ENCODE assay signal across 15 cellular contexts in the genomic region with DNA sequence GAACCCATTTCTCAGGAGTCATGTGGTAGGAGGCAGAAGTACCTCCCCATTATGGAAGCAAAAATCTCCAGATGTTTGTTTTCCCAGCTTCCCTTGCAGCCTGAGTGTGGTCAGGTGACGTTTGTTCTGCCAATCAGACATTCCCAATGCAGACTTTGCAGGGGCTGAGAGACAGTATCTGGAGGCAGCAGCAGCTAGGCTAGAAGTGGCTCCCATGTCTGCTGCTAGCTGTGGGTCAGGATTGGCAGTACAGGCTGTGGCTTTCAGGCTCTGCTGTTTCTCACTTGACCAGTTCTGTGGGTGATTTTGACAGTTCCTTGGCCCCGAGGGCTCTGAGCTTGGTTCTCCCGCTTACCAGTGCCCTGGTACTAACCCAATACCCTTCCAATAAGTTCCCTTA.
"Had no signal": no experiment of that assay in that cellular context is flagged by ENCODE, and none has a peak within 500 bp of the region (broad histone marks: within the 10 kb centered on the region; RNA-seq: fewer than 3 reads in every experiment).

No MANE protein-coding gene starts in this region.

- H3K4me3 Mint-ChIP-seq: activated CD4-positive, alpha-beta memory T cell treated with anti-CD3 and anti-CD28 coated beads for 36 hours; activated naive CD4-positive, alpha-beta T cell treated with anti-CD3 and anti-CD28 coated beads, Interleukin-2, amount 50 U/mL, for 24 hours; activated T-cell treated with anti-CD3 and anti-CD28 coated beads, Interleukin-2, amount 50 U/mL, for 4 hours; endodermal cell; stimulated activated naive CD8-positive, alpha-beta T cell treated with anti-CD3 and anti-CD28 coated beads, Interleukin-15, amount 100 ng/mL, for 72 hours; T-cell had no signal

- H3K36me3 Mint-ChIP-seq: activated naive CD4-positive, alpha-beta T cell treated with anti-CD3 and anti-CD28 coated beads, Interleukin-2, amount 50 U/mL, for 24 hours had no signal

- H3K4me3 ChIP-seq: adrenal gland, hepatocyte, ovary had no signal

- H3K9me3 ChIP-seq: adrenal gland, ovary had no signal

- H3K27me3 ChIP-seq: hepatocyte, ovary had no signal

- H3K4me1 ChIP-seq: adrenal gland had no signal

- H3K27ac ChIP-seq: adrenal gland, hepatocyte, ovary had no signal

- H3K36me3 ChIP-seq: adrenal gland, ovary had no signal

- H3K4me1 Mint-ChIP-seq: activated naive CD4-positive, alpha-beta T cell treated with anti-CD3 and anti-CD28 coated beads, Interleukin-2, amount 50 U/mL, for 24 hours; T-cell had no signal

- ATAC-seq: activated T-cell treated with anti-CD3 and anti-CD28 coated beads, Interleukin-2, amount 50 U/mL, for 4 hours; stimulated activated naive CD8-positive, alpha-beta T cell treated with anti-CD3 and anti-CD28 coated beads, Interleukin-15, amount 100 ng/mL, for 72 hours; T-cell had no signal

- DNase-seq: activated CD4-positive, alpha-beta memory T cell treated with anti-CD3 and anti-CD28 coated beads for 36 hours; activated CD4-positive, alpha-beta T cell treated with anti-CD3 and anti-CD28 coated beads for 1 hour; activated effector memory CD4-positive, alpha-beta T cell treated with Interleukin-2 at 50 U/mL for 16 hours; activated T-cell treated with anti-CD3 and anti-CD28 coated beads, Interleukin-2, amount 50 U/mL, for 4 hours; endodermal cell; erythroblast; kidney; ovary; stimulated activated CD4-positive, alpha-beta T cell treated with anti-CD3 and anti-CD28 coated beads, Interleukin-1b, Interleukin-23, amount 100 ng/mL, for 48 hours; stimulated activated naive CD8-positive, alpha-beta T cell treated with anti-CD3 and anti-CD28 coated beads, Interleukin-15, amount 100 ng/mL, for 72 hours; T-cell; T-helper 9 cell had no signal

- H3K27ac Mint-ChIP-seq: activated CD4-positive, alpha-beta memory T cell treated with anti-CD3 and anti-CD28 coated beads for 36 hours; activated naive CD4-positive, alpha-beta T cell treated with anti-CD3 and anti-CD28 coated beads, Interleukin-2, amount 50 U/mL, for 24 hours; endodermal cell; stimulated activated naive CD8-positive, alpha-beta T cell treated with anti-CD3 and anti-CD28 coated beads, Interleukin-15, amount 100 ng/mL, for 72 hours; T-cell had no signal
